Comparison of ENCODE assay signal across 1 cellular context in the genomic region with DNA sequence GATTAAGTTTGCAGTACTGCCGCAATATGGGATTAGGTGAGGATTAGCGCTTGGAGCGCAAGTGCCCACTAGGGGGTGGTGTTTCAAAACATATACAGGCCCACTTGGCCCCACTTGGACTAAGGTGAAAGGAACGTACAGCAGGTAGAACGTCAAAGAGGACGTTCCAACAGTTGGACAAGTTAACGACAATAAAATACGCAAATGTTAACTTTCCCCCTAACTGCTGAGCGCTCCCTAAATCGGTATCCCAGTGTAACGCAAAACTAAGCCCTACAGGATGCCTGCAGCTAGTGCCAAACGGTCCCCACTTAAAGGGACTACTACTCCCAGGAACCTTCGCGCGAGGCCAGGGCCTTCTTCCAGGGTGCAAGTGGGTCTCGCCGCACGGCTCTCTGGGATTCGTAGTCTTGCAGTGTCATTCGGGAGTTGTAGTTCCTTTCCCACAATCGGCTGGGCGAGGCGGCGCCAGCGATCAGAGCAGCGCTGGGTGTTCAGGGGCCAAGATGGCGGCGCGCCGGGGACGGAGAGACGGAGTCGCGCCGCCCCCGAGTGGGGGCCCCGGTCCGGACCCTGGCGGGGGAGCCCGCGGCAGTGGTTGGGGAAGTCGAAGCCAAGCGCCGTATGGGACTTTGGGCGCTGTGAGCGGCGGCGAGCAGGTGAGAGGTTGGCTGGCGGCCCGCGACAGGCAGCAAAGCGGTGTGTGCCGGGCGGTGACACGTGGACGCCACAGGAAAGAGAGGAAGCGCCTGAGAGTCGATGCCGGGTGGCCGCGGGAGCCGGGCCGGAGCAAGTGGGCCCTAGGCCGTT.
TF ChIP-seq lines count a peak whose summit lies in the region.

PPRC1 (plus strand) TSS at position 478 of the 810 bp plus-strand sequence; CDS start at position 507, 29 bp downstream.

TF ChIP-seq in HepG2, 621 proteins besides CTCF, POLR2A, EP300 and RAD21 (continued from another document and continues in another):
- TF ChIP-seq FOXO4 (CRISPR knock-in tag; conservative IDR thresholded peaks at IDR 0.05): no peak
- TF ChIP-seq PITX1 (CRISPR knock-in tag; IDR thresholded peaks at IDR 0.05): peak; percentile 96
- peak; percentile 16; the same call in 1 of the 2 replicates for TF ChIP-seq DNMT3B (CRISPR knock-in tag; conservative IDR thresholded peaks at IDR 0.05)
- no peak for TF ChIP-seq RAD51 (IDR thresholded peaks at IDR 0.05; ENCODE audit: borderline replicate concordance)
- no peak for TF ChIP-seq GATA4 (IDR thresholded peaks at IDR 0.05; ENCODE audit: borderline replicate concordance, low read depth)
- TF ChIP-seq KLF6 (CRISPR knock-in tag; IDR thresholded peaks at IDR 0.05): peak; percentile 64; the same call in 1 of the 2 replicates
- TF ChIP-seq MIER2 (CRISPR knock-in tag; IDR thresholded peaks at IDR 0.05): peak; percentile 69; the same call in 1 of the 2 replicates
- TF ChIP-seq SMAD1 (CRISPR knock-in tag; IDR thresholded peaks at IDR 0.05; ENCODE audit: borderline replicate concordance, low read depth): peak; percentile 53; the same call in 1 of the 2 replicates
- TF ChIP-seq FOXC1 (CRISPR knock-in tag; IDR thresholded peaks at IDR 0.05; ENCODE audit: borderline replicate concordance): peak; percentile 35; the same call in 1 of the 2 replicates
- peak; percentile 46; the same call in 1 of the 2 replicates for TF ChIP-seq ZBTB38 (CRISPR knock-in tag; IDR thresholded peaks at IDR 0.05)
- peak; percentile 70 for TF ChIP-seq TEAD3 (CRISPR knock-in tag; optimal IDR thresholded peaks at IDR 0.05; ENCODE audit: borderline replicate concordance)
- TF ChIP-seq ZNF768 (CRISPR knock-in tag; IDR thresholded peaks at IDR 0.05): no peak; the same call in 1 of the 2 replicates
- peak; percentile 75 for TF ChIP-seq ZNF547 (CRISPR knock-in tag; IDR thresholded peaks at IDR 0.05)
- peak; percentile 54; the same call in 1 of the 2 replicates for TF ChIP-seq HNF1A (IDR thresholded peaks at IDR 0.05; ENCODE audit: low read depth)
- TF ChIP-seq HNF1A (CRISPR knock-in tag; IDR thresholded peaks at IDR 0.05; ENCODE audit: borderline replicate concordance): no peak; the same call in 1 of the 2 replicates
- TF ChIP-seq ZEB1 (IDR thresholded peaks at IDR 0.05; ENCODE audit: insufficient replicate concordance, low read depth): peak; percentile 88
- TF ChIP-seq MED1 (CRISPR knock-in tag; IDR thresholded peaks at IDR 0.05): peak; percentile 41; the same call in 1 of the 2 replicates
- TF ChIP-seq EED (CRISPR knock-in tag; IDR thresholded peaks at IDR 0.05): no peak
- no peak for TF ChIP-seq ZNF891 (CRISPR knock-in tag; IDR thresholded peaks at IDR 0.05)
- TF ChIP-seq POGZ (CRISPR knock-in tag; IDR thresholded peaks at IDR 0.05): peak; percentile 85
- TF ChIP-seq MIER3 (CRISPR knock-in tag; IDR thresholded peaks at IDR 0.05; ENCODE audit: borderline replicate concordance): peak; percentile 60; the same call in 1 of the 2 replicates
- no peak; the same call in 1 of the 2 replicates for TF ChIP-seq ZNF800 (CRISPR knock-in tag; IDR thresholded peaks at IDR 0.05)
- no peak for TF ChIP-seq ZNF646 (CRISPR knock-in tag; IDR thresholded peaks at IDR 0.05)
- peak; percentile 41 for TF ChIP-seq FOXO1 (CRISPR knock-in tag; IDR thresholded peaks at IDR 0.05)
- TF ChIP-seq STAG1 (CRISPR knock-in tag; IDR thresholded peaks at IDR 0.05): peak; percentile 57
- TF ChIP-seq MXD1 (CRISPR knock-in tag; IDR thresholded peaks at IDR 0.05): peak; percentile 97; the same call in 1 of the 2 replicates
- peak; percentile 69 for TF ChIP-seq SALL1 (CRISPR knock-in tag; IDR thresholded peaks at IDR 0.05)
- TF ChIP-seq ZIK1 (CRISPR knock-in tag; IDR thresholded peaks at IDR 0.05; ENCODE audit: borderline replicate concordance, low read depth): peak; percentile 90
- peak; percentile 85; the same call in 1 of the 2 replicates for TF ChIP-seq SMAD3 (CRISPR knock-in tag; IDR thresholded peaks at IDR 0.05)
- no peak for TF ChIP-seq DPF2 (CRISPR knock-in tag; IDR thresholded peaks at IDR 0.05; ENCODE audit: borderline replicate concordance, low read depth)
- peak; percentile 90 for TF ChIP-seq HNF1B (CRISPR knock-in tag; IDR thresholded peaks at IDR 0.05)
- TF ChIP-seq, protein P1, sequence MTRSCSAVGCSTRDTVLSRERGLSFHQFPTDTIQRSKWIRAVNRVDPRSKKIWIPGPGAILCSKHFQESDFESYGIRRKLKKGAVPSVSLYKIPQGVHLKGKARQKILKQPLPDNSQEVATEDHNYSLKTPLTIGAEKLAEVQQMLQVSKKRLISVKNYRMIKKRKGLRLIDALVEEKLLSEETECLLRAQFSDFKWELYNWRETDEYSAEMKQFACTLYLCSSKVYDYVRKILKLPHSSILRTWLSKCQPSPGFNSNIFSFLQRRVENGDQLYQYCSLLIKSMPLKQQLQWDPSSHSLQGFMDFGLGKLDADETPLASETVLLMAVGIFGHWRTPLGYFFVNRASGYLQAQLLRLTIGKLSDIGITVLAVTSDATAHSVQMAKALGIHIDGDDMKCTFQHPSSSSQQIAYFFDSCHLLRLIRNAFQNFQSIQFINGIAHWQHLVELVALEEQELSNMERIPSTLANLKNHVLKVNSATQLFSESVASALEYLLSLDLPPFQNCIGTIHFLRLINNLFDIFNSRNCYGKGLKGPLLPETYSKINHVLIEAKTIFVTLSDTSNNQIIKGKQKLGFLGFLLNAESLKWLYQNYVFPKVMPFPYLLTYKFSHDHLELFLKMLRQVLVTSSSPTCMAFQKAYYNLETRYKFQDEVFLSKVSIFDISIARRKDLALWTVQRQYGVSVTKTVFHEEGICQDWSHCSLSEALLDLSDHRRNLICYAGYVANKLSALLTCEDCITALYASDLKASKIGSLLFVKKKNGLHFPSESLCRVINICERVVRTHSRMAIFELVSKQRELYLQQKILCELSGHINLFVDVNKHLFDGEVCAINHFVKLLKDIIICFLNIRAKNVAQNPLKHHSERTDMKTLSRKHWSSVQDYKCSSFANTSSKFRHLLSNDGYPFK (CRISPR knock-in tag; IDR thresholded peaks at IDR 0.05; ENCODE audit: borderline replicate concordance): peak; percentile 90; the same call in 1 of the 2 replicates
- TF ChIP-seq ZZZ3 (CRISPR knock-in tag; IDR thresholded peaks at IDR 0.05; ENCODE audit: borderline replicate concordance): no peak
- peak; percentile 77 for TF ChIP-seq CBFB (CRISPR knock-in tag; IDR thresholded peaks at IDR 0.05)
